ENCODE assay signal across 17 cellular contexts in genomic region chr17:12547829-12548228, GRCh38.
"Had no signal": no experiment of that assay in that cellular context is flagged by ENCODE, and none has a peak within 500 bp of the region (broad histone marks: within the 10 kb centered on the region; RNA-seq: fewer than 3 reads in every experiment).

No MANE protein-coding gene starts in this region.

- H3K4me1 ChIP-seq: right atrium auricular region, suprapubic skin, tibial nerve had no signal

- H3K9me3 ChIP-seq: esophagus muscularis mucosa, gastroesophageal sphincter, right atrium auricular region, suprapubic skin, tibial nerve had no signal

- H3K4me3 ChIP-seq: esophagus muscularis mucosa, gastroesophageal sphincter, right atrium auricular region, suprapubic skin, tibial nerve had no signal

- DNase-seq: effector memory CD8-positive, alpha-beta T cell; foreskin fibroblast; glutamatergic neuron; immature natural killer cell; kidney; left cardiac atrium; naive thymus-derived CD8-positive, alpha-beta T cell; posterior cingulate gyrus; small intestine; stimulated activated CD4-positive, alpha-beta T cell treated with anti-CD3 and anti-CD28 coated beads, Interleukin-12 subunit alpha, Interleukin-12 subunit beta, amount 100 ng/mL, for 4 hours; stimulated activated naive CD4-positive, alpha-beta T cell treated with Interleukin-2 at 50 U/mL for 16 hours had no signal

- H3K27me3 ChIP-seq: esophagus muscularis mucosa, gastroesophageal sphincter, right atrium auricular region, suprapubic skin, tibial nerve had no signal

- ATAC-seq: effector memory CD8-positive, alpha-beta T cell; gastroesophageal sphincter; left cardiac atrium; naive thymus-derived CD8-positive, alpha-beta T cell had no signal

- H3K36me3 ChIP-seq: esophagus muscularis mucosa, gastroesophageal sphincter, right atrium auricular region, suprapubic skin, tibial nerve had no signal

- H3K27ac ChIP-seq: epithelial cell of prostate, esophagus muscularis mucosa, gastroesophageal sphincter, suprapubic skin had no signal
